ENCODE assay signal across 12 cellular contexts in the genomic region with DNA sequence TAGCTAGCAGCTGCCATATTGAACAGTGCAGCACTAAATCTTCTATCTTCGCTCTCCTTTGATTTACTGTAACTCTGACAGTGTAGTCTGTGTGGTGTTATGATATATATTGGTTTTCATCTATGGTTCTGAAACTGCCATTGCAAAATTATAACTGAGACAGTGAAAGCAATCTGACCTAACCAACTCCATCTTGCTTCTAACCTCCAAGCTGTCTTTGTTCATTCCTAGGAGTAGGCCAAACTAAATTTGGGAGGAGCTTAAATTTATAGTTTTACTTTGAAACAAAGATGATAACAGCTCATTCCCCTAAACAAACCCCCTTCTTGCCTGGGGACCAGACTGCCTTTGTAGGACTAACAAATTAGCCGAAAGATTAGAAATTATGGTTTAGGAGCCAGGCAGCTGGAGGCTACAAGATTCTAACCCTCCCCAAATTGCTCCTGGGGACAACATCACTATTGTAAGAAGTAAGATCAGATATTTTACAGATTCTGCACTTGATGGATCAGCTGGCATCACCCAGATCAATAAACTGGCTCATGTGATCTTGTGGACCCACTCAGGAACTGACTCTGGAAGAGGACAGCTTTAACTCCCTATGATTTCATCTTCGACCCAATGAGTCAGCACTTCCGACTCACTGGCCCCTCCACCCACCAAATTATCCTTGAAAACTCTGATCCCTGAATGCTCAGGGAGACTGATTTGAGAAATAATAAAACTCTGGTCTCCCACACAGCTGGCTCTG. TPM values are rescaled to one million over a fixed set of nuclear protein-coding genes. Genes with fewer than 3 reads are reported as not detected.
DNase-seq lines count a peak whose midpoint lies in the region; TF ChIP-seq lines count a peak whose summit lies in the region.
"Had no signal": no experiment of that assay in that cellular context is flagged by ENCODE, and none has a peak within 500 bp of the region (broad histone marks: within the 10 kb centered on the region; RNA-seq: fewer than 3 reads in every experiment).

No MANE protein-coding gene starts in this region.

- no peak for TF ChIP-seq POLR2A in stomach (IDR thresholded peaks at IDR 0.05)

- H3K27ac ChIP-seq in HL-60 (replicated peaks) (peak overlapping the region; percentile 66), brain microvascular endothelial cell (peak overlapping the region; percentile 9), stomach (peak overlapping the region in 2 of 5 donors; percentile 19 to 49)
- H3K27ac ChIP-seq: prostate gland had no signal

- in situ Hi-C loops in brain microvascular endothelial cell (cut with HindIII; ENCODE audit: low pct_ligation_motif_present, low sequenced_read_pairs), result no loop called here

- peaks cover 9% of the 10 kb centered on the region for H3K4me1 Mint-ChIP-seq in mesothelial cell of epicardium

- DNase-seq in AG08395 (ENCODE audit: low spot score) (peak; percentile 12), HL-60 (ENCODE audit: low read depth in 1 of 2, low spot score in 1 of 2) (no peak), brain microvascular endothelial cell (peak; percentile 43), mesothelial cell of epicardium (ENCODE audit: low spot score in 2 of 2, unreplicated experiment in 2 of 2) (no peak), DMS 273 treated with DMSO at 0.1 percent for 48 hours (lab: John Stamatoyannopoulos, UW) (no peak), epidermal melanocyte (ENCODE audit: insufficient read length, low spot score) (no peak), stomach (no peak)
- no peak for DNase-seq in effector CD8-positive, alpha-beta T cell (lab: John Stamatoyannopoulos, UW)
- DNase-seq: NCI-H345 had no signal

- TF ChIP-seq EP300 in stomach (IDR thresholded peaks at IDR 0.05), result no peak

- peaks cover 0 to 9% (median 3%) of the 10 kb centered on the region in 4 donors for H3K4me1 ChIP-seq in stomach
- H3K4me1 ChIP-seq: prostate gland had no signal

- no peaks in the 10 kb centered on the region for H3K36me3 Mint-ChIP-seq in mesothelial cell of epicardium

- peaks cover 6% of the 10 kb centered on the region for H3K9me3 Mint-ChIP-seq in mesothelial cell of epicardium
- H3K9me3 Mint-ChIP-seq: T-helper 1 cell treated with Interleukin-12 subunit alpha and Interleukin-12 subunit beta and Interleukin-4 antibody, amounts not matched to agents 30 μg/mL and 1 μg/mL, for 36 hours had no signal

- H3K4me3 ChIP-seq in HL-60 (replicated peaks; ENCODE audit: insufficient read depth, low read length) (no peak overlapping the region), brain microvascular endothelial cell (ENCODE audit: low read depth, low read length) (no peak overlapping the region), stomach (no peak overlapping the region)
- H3K4me3 ChIP-seq: prostate gland had no signal

- no peak overlapping the region for H3K4me3 Mint-ChIP-seq in mesothelial cell of epicardium
- H3K4me3 Mint-ChIP-seq: T-helper 1 cell treated with Interleukin-12 subunit alpha and Interleukin-12 subunit beta and Interleukin-4 antibody, amounts not matched to agents 30 μg/mL and 1 μg/mL, for 36 hours had no signal

- H3K27me3 ChIP-seq in HL-60 (ENCODE audit: insufficient read depth, poor library complexity, severe bottlenecking) (no peaks in the 10 kb centered on the region), brain microvascular endothelial cell (replicated peaks) (no peaks in the 10 kb centered on the region), stomach (peaks cover 0 to 3% (median 0%) of the 10 kb centered on the region in 3 donors)

- H3K36me3 ChIP-seq in brain microvascular endothelial cell (replicated peaks) (no peaks in the 10 kb centered on the region), stomach (no peaks in the 10 kb centered on the region)
- H3K36me3 ChIP-seq: prostate gland had no signal

- H3K9me3 ChIP-seq in stomach, result no peaks in the 10 kb centered on the region
- H3K9me3 ChIP-seq: prostate gland had no signal

- intact Hi-C loops in stomach (cut with DNase I; ENCODE audit: low total_unique reads), result no loop called here

- H3K27ac Mint-ChIP-seq in mesothelial cell of epicardium, result peak overlapping the region; percentile 27
- H3K27ac Mint-ChIP-seq: T-helper 1 cell treated with Interleukin-12 subunit alpha and Interleukin-12 subunit beta and Interleukin-4 antibody, amounts not matched to agents 30 μg/mL and 1 μg/mL, for 36 hours had no signal

- H3K27me3 Mint-ChIP-seq in mesothelial cell of epicardium (ENCODE audit: low read depth), result peaks cover 13% of the 10 kb centered on the region

- TF ChIP-seq CTCF in HL-60 (IDR thresholded peaks at IDR 0.05; ENCODE audit: insufficient read depth, low read length) (no peak), brain microvascular endothelial cell (IDR thresholded peaks at IDR 0.05; ENCODE audit: low read depth, low read length, missing control alignments) (no peak), mesothelial cell of epicardium (IDR thresholded peaks at IDR 0.05; ENCODE audit: unreplicated experiment) (no peak), stomach (IDR thresholded peaks at IDR 0.05) (no peak)

- WGBS in stomach, 5 donors, result 70 to 88% (median 86%) methylated on average over 4 of the region's 4 CpGs

RNA-seq across cellular contexts. Expression of a gene that starts 47.0 kb away (rescaled TPM):
- total RNA-seq in mesothelial cell of epicardium (not detected in 3 replicates), stomach (not detected)
- not detected for polyA plus RNA-seq in stomach
- total RNA-seq: cerebellum had no signal

Comparison
In these comparisons a context has a peak if more than half of its experiments do, and no peak if none do; other contexts are left out.
1. DNase-seq: peak in AG08395 (single experiment) and brain microvascular endothelial cell (single experiment); none in HL-60 (0 of 2), mesothelial cell of epicardium (0 of 2), effector CD8-positive, alpha-beta T cell (single experiment), DMS 273 treated with DMSO at 0.1 percent for 48 hours (single experiment), epidermal melanocyte (single experiment) and stomach (single experiment).